15 cellular contexts compared by ENCODE assay signal in genomic region chr14:65486856-65487255, GRCh38.
"Had no signal": no experiment of that assay in that cellular context is flagged by ENCODE, and none has a peak within 500 bp of the region (broad histone marks: within the 10 kb centered on the region; RNA-seq: fewer than 3 reads in every experiment).

No MANE protein-coding gene starts in this region.

- H3K27ac Mint-ChIP-seq: activated CD4-positive, alpha-beta memory T cell treated with anti-CD3 and anti-CD28 coated beads, Interleukin-2, amount 10 ng/mL, durations not matched to agents 7 days and 5 days; activated T-cell treated with anti-CD3 and anti-CD28 coated beads, Interleukin-2, amount 50 U/mL, for 72 hours; dendritic cell treated with granulocyte-macrophage colony-stimulating factor and Interleukin-4, amounts not matched to agents 40 ng/mL and 50 ng/mL, for 4 days; effector memory CD8-positive, alpha-beta T cell; nephron; T-cell had no signal

- H3K27me3 ChIP-seq: upper lobe of left lung had no signal

- H3K27me3 Mint-ChIP-seq: activated CD4-positive, alpha-beta memory T cell treated with anti-CD3 and anti-CD28 coated beads, Interleukin-2, amount 10 ng/mL, durations not matched to agents 7 days and 5 days; brain; dendritic cell treated with granulocyte-macrophage colony-stimulating factor and Interleukin-4, amounts not matched to agents 40 ng/mL and 50 ng/mL, for 4 days; effector memory CD8-positive, alpha-beta T cell; T-cell had no signal

- H3K4me3 Mint-ChIP-seq: activated CD4-positive, alpha-beta memory T cell treated with anti-CD3 and anti-CD28 coated beads, Interleukin-2, amount 10 ng/mL, durations not matched to agents 7 days and 5 days; activated T-cell treated with anti-CD3 and anti-CD28 coated beads, Interleukin-2, amount 50 U/mL, for 72 hours; dendritic cell treated with granulocyte-macrophage colony-stimulating factor and Interleukin-4, amounts not matched to agents 40 ng/mL and 50 ng/mL, for 4 days; effector memory CD8-positive, alpha-beta T cell; nephron; T-cell had no signal

- H3K4me1 Mint-ChIP-seq: nephron had no signal

- H3K9me3 ChIP-seq: upper lobe of left lung had no signal

- H3K36me3 ChIP-seq: upper lobe of left lung had no signal

- H3K4me3 ChIP-seq: upper lobe of left lung had no signal

- H3K9me3 Mint-ChIP-seq: activated CD4-positive, alpha-beta memory T cell treated with anti-CD3 and anti-CD28 coated beads, Interleukin-2, amount 10 ng/mL, durations not matched to agents 7 days and 5 days; activated T-cell treated with anti-CD3 and anti-CD28 coated beads, Interleukin-2, amount 50 U/mL, for 72 hours; dendritic cell treated with granulocyte-macrophage colony-stimulating factor and Interleukin-4, amounts not matched to agents 40 ng/mL and 50 ng/mL, for 4 days; effector memory CD8-positive, alpha-beta T cell; nephron; T-cell had no signal

- H3K27ac ChIP-seq: upper lobe of left lung, VCaP had no signal

- ATAC-seq: activated T-cell treated with anti-CD3 and anti-CD28 coated beads, Interleukin-2, amount 50 U/mL, for 72 hours; effector memory CD8-positive, alpha-beta T cell; stimulated activated naive CD8-positive, alpha-beta T cell treated with anti-CD3 and anti-CD28 coated beads, Interleukin-15, Interleukin-2, amounts not matched to agents 100 U/mL and 50 U/mL, for 24 hours; T-cell had no signal

- DNase-seq: activated CD4-positive, alpha-beta memory T cell treated with anti-CD3 and anti-CD28 coated beads, Interleukin-2, amount 10 ng/mL, durations not matched to agents 7 days and 5 days; activated T-cell treated with anti-CD3 and anti-CD28 coated beads, Interleukin-2, amount 50 U/mL, for 72 hours; effector memory CD8-positive, alpha-beta T cell; erythroblast; mammary epithelial cell; stimulated activated CD4-positive, alpha-beta T cell treated with anti-CD3 and anti-CD28 coated beads, Interleukin-4, amount 100 ng/mL, for 1 hour; stimulated activated CD8-positive, alpha-beta memory T cell treated with anti-CD3 and anti-CD28 coated beads, Interleukin-4, amount 100 ng/mL, for 48 hours; stimulated activated naive CD8-positive, alpha-beta T cell treated with anti-CD3 and anti-CD28 coated beads, Interleukin-15, Interleukin-2, amounts not matched to agents 100 U/mL and 50 U/mL, for 24 hours; T-cell; T1000; upper lobe of left lung had no signal
